ENCODE assay signal across 1 cellular context in genomic region chr6:143450453-143451362, GRCh38.
TF ChIP-seq lines count a peak whose summit lies in the region.

Gene ADAT2 (minus strand): TSS chr6:143450695. CDS start chr6:143450658, 37 bp downstream.
Gene PEX3 (plus strand): TSS chr6:143450805. CDS start chr6:143451043, 238 bp downstream.

TF ChIP-seq in HepG2, 621 proteins besides CTCF, POLR2A, EP300 and RAD21 (continued from another document and continues in another):
- TF ChIP-seq MTA1 (CRISPR knock-in tag; IDR thresholded peaks at IDR 0.05; ENCODE audit: borderline replicate concordance) (peak; percentile 98; the same call in 1 of the 2 replicates), ZNF550 (CRISPR knock-in tag; IDR thresholded peaks at IDR 0.05; ENCODE audit: borderline replicate concordance) (peak; percentile 91; the same call in 1 of the 2 replicates), ISX (CRISPR knock-in tag; conservative IDR thresholded peaks at IDR 0.05) (peak; percentile 92; the same call in 1 of the 2 replicates), ZNF496 (CRISPR knock-in tag; IDR thresholded peaks at IDR 0.05; ENCODE audit: insufficient replicate concordance) (no peak), TEAD3 (CRISPR knock-in tag; optimal IDR thresholded peaks at IDR 0.05; ENCODE audit: borderline replicate concordance) (peak; percentile 82), DZIP1 (CRISPR knock-in tag; IDR thresholded peaks at IDR 0.05) (peak; percentile 94; the same call in 1 of the 2 replicates), SETDB1 (CRISPR knock-in tag; IDR thresholded peaks at IDR 0.05; ENCODE audit: borderline replicate concordance) (0 out of 2 replicates have a peak, but pooled peaks have one; percentile 6), ZNF598 (CRISPR knock-in tag; IDR thresholded peaks at IDR 0.05; ENCODE audit: borderline replicate concordance) (peak; percentile 99), ZNF768 (CRISPR knock-in tag; IDR thresholded peaks at IDR 0.05) (peak; percentile 94), ZFP36L1 (CRISPR knock-in tag; IDR thresholded peaks at IDR 0.05) (peak; percentile 96), ZSCAN21 (CRISPR knock-in tag; IDR thresholded peaks at IDR 0.05; ENCODE audit: borderline replicate concordance) (peak; percentile 92), GABPB1 (CRISPR knock-in tag; IDR thresholded peaks at IDR 0.05) (peak; percentile 99), TBP (CRISPR knock-in tag; IDR thresholded peaks at IDR 0.05) (peak; percentile 90; the same call in 1 of the 2 replicates), ETV6 (CRISPR knock-in tag; conservative IDR thresholded peaks at IDR 0.05) (peak; percentile 98), HNRNPH1 (optimal IDR thresholded peaks at IDR 0.05; ENCODE audit: low read depth, low read length) (peak; percentile 70), CC2D1A (CRISPR knock-in tag; IDR thresholded peaks at IDR 0.05) (no peak), ZBTB8A (CRISPR knock-in tag; IDR thresholded peaks at IDR 0.05; ENCODE audit: borderline replicate concordance, low read depth) (no peak), CBFB (CRISPR knock-in tag; IDR thresholded peaks at IDR 0.05) (peak; percentile 99), PREB (CRISPR knock-in tag; IDR thresholded peaks at IDR 0.05) (no peak), TAF1 (CRISPR knock-in tag; IDR thresholded peaks at IDR 0.05) (peak; percentile 98), MXD1 (CRISPR knock-in tag; IDR thresholded peaks at IDR 0.05) (peak; percentile 84), HOXA9 (CRISPR knock-in tag; IDR thresholded peaks at IDR 0.05; ENCODE audit: borderline replicate concordance) (peak; percentile 96), ZC3H13 (CRISPR knock-in tag; IDR thresholded peaks at IDR 0.05) (peak; percentile 99), ZNF326 (CRISPR knock-in tag; IDR thresholded peaks at IDR 0.05; ENCODE audit: borderline replicate concordance) (no peak), UBTF (CRISPR knock-in tag; IDR thresholded peaks at IDR 0.05) (peak; percentile 98), BHLHE40 (IDR thresholded peaks at IDR 0.05; ENCODE audit: low read length) (peak; percentile 88), NFRKB (IDR thresholded peaks at IDR 0.05) (peak; percentile 79; the same call in 1 of the 2 replicates), ARHGAP35 (CRISPR knock-in tag; IDR thresholded peaks at IDR 0.05; ENCODE audit: borderline replicate concordance) (peak; percentile 96), HNRNPUL1 (IDR thresholded peaks at IDR 0.05; ENCODE audit: low read depth, low read length) (peak; percentile 92; the same call in 1 of the 2 replicates), ZNF879 (CRISPR knock-in tag; IDR thresholded peaks at IDR 0.05) (no peak; the same call in 1 of the 2 replicates), ZNF263 (CRISPR knock-in tag; IDR thresholded peaks at IDR 0.05) (peak; percentile 83), TBX2 (CRISPR knock-in tag; IDR thresholded peaks at IDR 0.05; ENCODE audit: borderline replicate concordance) (peak; percentile 97), REXO4 (CRISPR knock-in tag; IDR thresholded peaks at IDR 0.05; ENCODE audit: borderline replicate concordance) (peak; percentile 85; the same call in 1 of the 2 replicates), JUND (CRISPR knock-in tag; IDR thresholded peaks at IDR 0.05) (peak; percentile 80), HCFC1 (IDR thresholded peaks at IDR 0.05; ENCODE audit: low read depth, low read length) (peak; percentile 82), ZSCAN12 (CRISPR knock-in tag; IDR thresholded peaks at IDR 0.05) (peak; percentile 84)
- TF ChIP-seq, protein P1, sequence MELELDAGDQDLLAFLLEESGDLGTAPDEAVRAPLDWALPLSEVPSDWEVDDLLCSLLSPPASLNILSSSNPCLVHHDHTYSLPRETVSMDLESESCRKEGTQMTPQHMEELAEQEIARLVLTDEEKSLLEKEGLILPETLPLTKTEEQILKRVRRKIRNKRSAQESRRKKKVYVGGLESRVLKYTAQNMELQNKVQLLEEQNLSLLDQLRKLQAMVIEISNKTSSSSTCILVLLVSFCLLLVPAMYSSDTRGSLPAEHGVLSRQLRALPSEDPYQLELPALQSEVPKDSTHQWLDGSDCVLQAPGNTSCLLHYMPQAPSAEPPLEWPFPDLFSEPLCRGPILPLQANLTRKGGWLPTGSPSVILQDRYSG (CRISPR knock-in tag; IDR thresholded peaks at IDR 0.05): peak; percentile 80; the same call in 1 of the 2 replicates
- TF ChIP-seq, protein P2, sequence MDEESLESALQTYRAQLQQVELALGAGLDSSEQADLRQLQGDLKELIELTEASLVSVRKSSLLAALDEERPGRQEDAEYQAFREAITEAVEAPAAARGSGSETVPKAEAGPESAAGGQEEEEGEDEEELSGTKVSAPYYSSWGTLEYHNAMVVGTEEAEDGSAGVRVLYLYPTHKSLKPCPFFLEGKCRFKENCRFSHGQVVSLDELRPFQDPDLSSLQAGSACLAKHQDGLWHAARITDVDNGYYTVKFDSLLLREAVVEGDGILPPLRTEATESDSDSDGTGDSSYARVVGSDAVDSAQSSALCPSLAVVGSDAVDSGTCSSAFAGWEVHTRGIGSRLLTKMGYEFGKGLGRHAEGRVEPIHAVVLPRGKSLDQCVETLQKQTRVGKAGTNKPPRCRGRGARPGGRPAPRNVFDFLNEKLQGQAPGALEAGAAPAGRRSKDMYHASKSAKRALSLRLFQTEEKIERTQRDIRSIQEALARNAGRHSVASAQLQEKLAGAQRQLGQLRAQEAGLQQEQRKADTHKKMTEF (CRISPR knock-in tag; IDR thresholded peaks at IDR 0.05): peak; percentile 100
- TF ChIP-seq, protein P3, sequence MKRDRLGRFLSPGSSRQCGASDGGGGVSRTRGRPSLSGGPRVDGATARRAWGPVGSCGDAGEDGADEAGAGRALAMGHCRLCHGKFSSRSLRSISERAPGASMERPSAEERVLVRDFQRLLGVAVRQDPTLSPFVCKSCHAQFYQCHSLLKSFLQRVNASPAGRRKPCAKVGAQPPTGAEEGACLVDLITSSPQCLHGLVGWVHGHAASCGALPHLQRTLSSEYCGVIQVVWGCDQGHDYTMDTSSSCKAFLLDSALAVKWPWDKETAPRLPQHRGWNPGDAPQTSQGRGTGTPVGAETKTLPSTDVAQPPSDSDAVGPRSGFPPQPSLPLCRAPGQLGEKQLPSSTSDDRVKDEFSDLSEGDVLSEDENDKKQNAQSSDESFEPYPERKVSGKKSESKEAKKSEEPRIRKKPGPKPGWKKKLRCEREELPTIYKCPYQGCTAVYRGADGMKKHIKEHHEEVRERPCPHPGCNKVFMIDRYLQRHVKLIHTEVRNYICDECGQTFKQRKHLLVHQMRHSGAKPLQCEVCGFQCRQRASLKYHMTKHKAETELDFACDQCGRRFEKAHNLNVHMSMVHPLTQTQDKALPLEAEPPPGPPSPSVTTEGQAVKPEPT (CRISPR knock-in tag; IDR thresholded peaks at IDR 0.05; ENCODE audit: low read depth): no peak; the same call in 1 of the 2 replicates
- TF ChIP-seq, protein P4, sequence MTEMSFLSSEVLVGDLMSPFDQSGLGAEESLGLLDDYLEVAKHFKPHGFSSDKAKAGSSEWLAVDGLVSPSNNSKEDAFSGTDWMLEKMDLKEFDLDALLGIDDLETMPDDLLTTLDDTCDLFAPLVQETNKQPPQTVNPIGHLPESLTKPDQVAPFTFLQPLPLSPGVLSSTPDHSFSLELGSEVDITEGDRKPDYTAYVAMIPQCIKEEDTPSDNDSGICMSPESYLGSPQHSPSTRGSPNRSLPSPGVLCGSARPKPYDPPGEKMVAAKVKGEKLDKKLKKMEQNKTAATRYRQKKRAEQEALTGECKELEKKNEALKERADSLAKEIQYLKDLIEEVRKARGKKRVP (CRISPR knock-in tag; IDR thresholded peaks at IDR 0.05): peak in 1 of 2 experiments; percentile 91; a peak in 2 of 4 replicates
- TF ChIP-seq, protein P5, sequence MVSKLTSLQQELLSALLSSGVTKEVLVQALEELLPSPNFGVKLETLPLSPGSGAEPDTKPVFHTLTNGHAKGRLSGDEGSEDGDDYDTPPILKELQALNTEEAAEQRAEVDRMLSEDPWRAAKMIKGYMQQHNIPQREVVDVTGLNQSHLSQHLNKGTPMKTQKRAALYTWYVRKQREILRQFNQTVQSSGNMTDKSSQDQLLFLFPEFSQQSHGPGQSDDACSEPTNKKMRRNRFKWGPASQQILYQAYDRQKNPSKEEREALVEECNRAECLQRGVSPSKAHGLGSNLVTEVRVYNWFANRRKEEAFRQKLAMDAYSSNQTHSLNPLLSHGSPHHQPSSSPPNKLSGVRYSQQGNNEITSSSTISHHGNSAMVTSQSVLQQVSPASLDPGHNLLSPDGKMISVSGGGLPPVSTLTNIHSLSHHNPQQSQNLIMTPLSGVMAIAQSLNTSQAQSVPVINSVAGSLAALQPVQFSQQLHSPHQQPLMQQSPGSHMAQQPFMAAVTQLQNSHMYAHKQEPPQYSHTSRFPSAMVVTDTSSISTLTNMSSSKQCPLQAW (CRISPR knock-in tag; IDR thresholded peaks at IDR 0.05): peak; percentile 96
- TF ChIP-seq, protein P6, sequence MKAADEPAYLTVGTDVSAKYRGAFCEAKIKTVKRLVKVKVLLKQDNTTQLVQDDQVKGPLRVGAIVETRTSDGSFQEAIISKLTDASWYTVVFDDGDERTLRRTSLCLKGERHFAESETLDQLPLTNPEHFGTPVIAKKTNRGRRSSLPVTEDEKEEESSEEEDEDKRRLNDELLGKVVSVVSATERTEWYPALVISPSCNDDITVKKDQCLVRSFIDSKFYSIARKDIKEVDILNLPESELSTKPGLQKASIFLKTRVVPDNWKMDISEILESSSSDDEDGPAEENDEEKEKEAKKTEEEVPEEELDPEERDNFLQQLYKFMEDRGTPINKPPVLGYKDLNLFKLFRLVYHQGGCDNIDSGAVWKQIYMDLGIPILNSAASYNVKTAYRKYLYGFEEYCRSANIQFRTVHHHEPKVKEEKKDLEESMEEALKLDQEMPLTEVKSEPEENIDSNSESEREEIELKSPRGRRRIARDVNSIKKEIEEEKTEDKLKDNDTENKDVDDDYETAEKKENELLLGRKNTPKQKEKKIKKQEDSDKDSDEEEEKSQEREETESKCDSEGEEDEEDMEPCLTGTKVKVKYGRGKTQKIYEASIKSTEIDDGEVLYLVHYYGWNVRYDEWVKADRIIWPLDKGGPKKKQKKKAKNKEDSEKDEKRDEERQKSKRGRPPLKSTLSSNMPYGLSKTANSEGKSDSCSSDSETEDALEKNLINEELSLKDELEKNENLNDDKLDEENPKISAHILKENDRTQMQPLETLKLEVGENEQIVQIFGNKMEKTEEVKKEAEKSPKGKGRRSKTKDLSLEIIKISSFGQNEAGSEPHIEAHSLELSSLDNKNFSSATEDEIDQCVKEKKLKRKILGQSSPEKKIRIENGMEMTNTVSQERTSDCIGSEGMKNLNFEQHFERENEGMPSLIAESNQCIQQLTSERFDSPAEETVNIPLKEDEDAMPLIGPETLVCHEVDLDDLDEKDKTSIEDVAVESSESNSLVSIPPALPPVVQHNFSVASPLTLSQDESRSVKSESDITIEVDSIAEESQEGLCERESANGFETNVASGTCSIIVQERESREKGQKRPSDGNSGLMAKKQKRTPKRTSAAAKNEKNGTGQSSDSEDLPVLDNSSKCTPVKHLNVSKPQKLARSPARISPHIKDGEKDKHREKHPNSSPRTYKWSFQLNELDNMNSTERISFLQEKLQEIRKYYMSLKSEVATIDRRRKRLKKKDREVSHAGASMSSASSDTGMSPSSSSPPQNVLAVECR (CRISPR knock-in tag; IDR thresholded peaks at IDR 0.05; ENCODE audit: borderline replicate concordance): peak; percentile 99
